Comparison of ENCODE assay signal across 8 cellular contexts in the genomic region with DNA sequence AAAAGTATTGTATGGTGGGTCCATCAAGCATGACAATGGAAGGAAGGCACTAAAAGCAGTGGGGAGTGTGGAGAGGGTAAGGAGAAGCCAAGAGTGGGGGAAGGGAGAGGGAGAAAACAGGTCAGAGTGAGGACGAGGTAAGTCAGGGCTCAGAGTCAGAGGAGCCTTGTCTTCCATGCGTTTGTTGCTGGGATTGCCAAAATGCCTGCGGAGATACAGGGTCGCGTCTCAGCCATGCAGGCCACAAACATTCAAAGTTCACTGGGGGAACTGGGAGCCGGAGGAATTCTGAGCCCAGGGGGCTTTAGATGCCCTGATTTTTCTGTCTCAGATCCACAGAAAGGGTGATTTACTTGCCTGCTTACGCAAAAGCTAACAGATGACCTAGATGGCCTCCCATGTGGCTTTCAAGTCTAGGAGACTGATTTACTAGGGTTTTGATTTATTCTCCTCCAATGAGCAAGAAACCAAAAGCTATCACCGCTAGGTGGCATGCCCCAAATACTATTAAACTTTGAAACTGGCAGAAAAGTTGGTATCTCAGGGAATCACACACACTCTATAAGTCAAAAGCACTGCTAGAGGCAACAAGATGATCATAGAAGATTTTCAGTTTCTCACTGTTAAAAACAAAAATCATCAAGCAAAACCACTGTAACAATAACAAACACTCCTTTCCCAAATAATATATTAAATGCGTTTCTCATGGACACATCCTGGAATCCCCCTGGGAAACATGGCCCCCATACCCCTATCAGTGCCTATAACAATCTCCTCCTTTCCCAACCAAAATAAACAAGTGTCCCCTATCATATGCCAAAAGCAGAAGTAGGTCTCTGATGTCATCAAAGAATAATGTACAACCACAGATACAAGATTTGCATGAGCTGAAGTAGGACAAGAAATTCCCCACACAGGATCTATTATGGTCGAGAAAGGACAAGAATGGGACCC. TPM values are rescaled to one million over a fixed set of nuclear protein-coding genes. Genes with fewer than 3 reads are reported as not detected.
DNase-seq lines count a peak whose midpoint lies in the region; ATAC-seq, FAIRE-seq and TF ChIP-seq lines count a peak whose summit lies in the region.

No MANE protein-coding gene starts in this region.

- TF ChIP-seq POLR2A in H1 (IDR thresholded peaks at IDR 0.05; ENCODE audit: control extremely low read depth in 1 of 2, low read depth in 2 of 2, low read length in 2 of 2) = peak in 1 of 2 experiments; percentile 50; a peak in 2 of 3 replicates

- no peaks in the 10 kb centered on the region for H3K9me3 Mint-ChIP-seq in activated CD4-positive, alpha-beta T cell treated with anti-CD3 and anti-CD28 coated beads, Interleukin-2, amount 10 ng/mL, durations not matched to agents 7 days and 5 days
- no peaks in the 10 kb centered on the region for H3K9me3 Mint-ChIP-seq in mesothelial cell of epicardium

- no peak overlapping the region for H3K56ac ChIP-seq in H1 (replicated peaks; ENCODE audit: insufficient read length, low read depth, low read length)

- H3K27me3 Mint-ChIP-seq in activated CD4-positive, alpha-beta T cell treated with anti-CD3 and anti-CD28 coated beads, Interleukin-2, amount 10 ng/mL, durations not matched to agents 7 days and 5 days = no peaks in the 10 kb centered on the region
- no peaks in the 10 kb centered on the region for H3K27me3 Mint-ChIP-seq in mesothelial cell of epicardium (ENCODE audit: low read depth)

- peak; percentile 68 for ATAC-seq in GM18520 (IDR thresholded peaks at IDR 0.05; ENCODE audit: unreplicated experiment)
- ATAC-seq in HG03045 (IDR thresholded peaks at IDR 0.05; ENCODE audit: unreplicated experiment) = peak; percentile 80
- peak; percentile 76 for ATAC-seq in stimulated activated naive CD8-positive, alpha-beta T cell treated with anti-CD3 and anti-CD28 coated beads, Interleukin-15, Interleukin-2, amounts not matched to agents 100 U/mL and 50 U/mL, for 24 hours

- H4K20me1 ChIP-seq in H1 (replicated peaks in 1 of 2; ENCODE audit: control insufficient read depth in 1 of 2, insufficient read depth in 2 of 2, low read length in 2 of 2) = no peaks in the 10 kb centered on the region

- peaks cover 28% of the 10 kb centered on the region for H3K4me1 Mint-ChIP-seq in activated CD4-positive, alpha-beta T cell treated with anti-CD3 and anti-CD28 coated beads, Interleukin-2, amount 10 ng/mL, durations not matched to agents 7 days and 5 days
- H3K4me1 Mint-ChIP-seq in mesothelial cell of epicardium = peaks cover 41% of the 10 kb centered on the region

- peak overlapping the region; percentile 24; the same call in 1 of the 2 replicates for H2BK15ac ChIP-seq in H1 (ENCODE audit: low read length)

- peak in 1 of 2 experiments; percentile 63; a peak in 1 of 3 replicates for TF ChIP-seq EP300 in H1 (IDR thresholded peaks at IDR 0.05; ENCODE audit: borderline replicate concordance in 1 of 2, low read depth in 2 of 2, low read length in 2 of 2)

- H3K9ac ChIP-seq in H1 (replicated peaks in 1 of 4; ENCODE audit: extremely low read depth in 1 of 4, low read depth in 3 of 4, low read length in 3 of 4) = peak overlapping the region in 2 of 4 experiments; percentile 6 to 41; a peak in 2 of 7 replicates

- CTCF ChIA-PET in activated CD4-positive, alpha-beta T cell treated with anti-CD3 and anti-CD28 coated beads, Interleukin-2, amount 10 ng/mL, durations not matched to agents 7 days and 5 days (lab: Charles Lee) = interaction anchor here (0.6 to 2.9 kb wide), 14 partner anchors 10 to 293 kb away, joined by 3 to 8 read pairs (median 4); no protein-coding TSS in a partner anchor
- CTCF ChIA-PET in H1 (lab: Charles Lee; ENCODE audit: partially characterized antibody) = interaction anchor here (0.6 to 2.9 kb wide), 17 partner anchors 9 to 325 kb away, joined by 3 to 13 read pairs (median 5); no protein-coding TSS in a partner anchor

- H4K5ac ChIP-seq in H1 (ENCODE audit: insufficient read length, low read depth, low read length) = no peak overlapping the region

- no peaks in the 10 kb centered on the region for H3K23me2 ChIP-seq in H1 (ENCODE audit: low read depth, low read length)

- no peak overlapping the region for H3K14ac ChIP-seq in H1 (ENCODE audit: insufficient read length)

- no peak overlapping the region for H3K27ac ChIP-seq in H1 (ENCODE audit: low read depth, low read length)

- H3K18ac ChIP-seq in H1 (ENCODE audit: extremely low read depth, low read length) = peak overlapping the region; percentile 71

- H2BK12ac ChIP-seq in H1 (ENCODE audit: low read depth, low read length) = peak overlapping the region; percentile 72; the same call in 1 of the 2 replicates

- no peak overlapping the region for H3K23ac ChIP-seq in H1 (ENCODE audit: insufficient read length)

- no peak overlapping the region for H2BK20ac ChIP-seq in H1 (ENCODE audit: low read length)

- H3K4me3 ChIP-seq in BE2C (ENCODE audit: low read depth, low read length) (no peak overlapping the region), H1 (ENCODE audit: extremely low read depth in 1 of 4, insufficient read depth in 2 of 4, low read depth in 3 of 4, low read length in 4 of 4) (peak overlapping the region in 1 of 4 experiments; percentile 51; a peak in 4 of 8 replicates)

- H4K8ac ChIP-seq in H1 (ENCODE audit: extremely low read depth, insufficient read depth, low read length) = no peak overlapping the region

- H3K4me2 ChIP-seq in H1 (ENCODE audit: insufficient read depth in 1 of 2, low read depth in 2 of 2, low read length in 2 of 2) = peak overlapping the region; percentile 67 to 75

- H2BK5ac ChIP-seq in H1 (ENCODE audit: low read depth, low read length) = peak overlapping the region; percentile 69; the same call in 1 of the 2 replicates

- DNase-seq in BE2C (peak; percentile 16), NCI-H2227 (lab: John Stamatoyannopoulos, UW; ENCODE audit: unreplicated experiment) (peak; percentile 37), H1 (ENCODE audit: low read depth in 1 of 2, low spot score in 2 of 2) (peak in 1 of 2 experiments; percentile 51), mesothelial cell of epicardium (ENCODE audit: low spot score in 2 of 2, unreplicated experiment in 2 of 2) (no peak)
- peak; percentile 85 for DNase-seq in activated CD4-positive, alpha-beta T cell treated with anti-CD3 and anti-CD28 coated beads, Interleukin-2, amount 10 ng/mL, durations not matched to agents 7 days and 5 days
- peak; percentile 55 for DNase-seq in stimulated activated naive CD8-positive, alpha-beta T cell treated with anti-CD3 and anti-CD28 coated beads, Interleukin-15, Interleukin-2, amounts not matched to agents 100 U/mL and 50 U/mL, for 24 hours

- H2AFZ ChIP-seq in H1 (ENCODE audit: low read length) = peak overlapping the region; percentile 97

- H3K36me3 ChIP-seq in BE2C (no peaks in the 10 kb centered on the region), H1 (ENCODE audit: control insufficient read depth in 2 of 4, insufficient read depth in 4 of 4, low read length in 3 of 4) (no peaks in the 10 kb centered on the region)

- TF ChIP-seq CTCF in BE2C (IDR thresholded peaks at IDR 0.05; ENCODE audit: low read depth, low read length) (peak; percentile 63), H1 (IDR thresholded peaks at IDR 0.05; ENCODE audit: control extremely low read depth in 1 of 3, insufficient read depth in 1 of 3, low read depth in 1 of 3, low read length in 3 of 3) (peak in 2 of 3 experiments; percentile 26 to 69; a peak in 2 of 4 replicates), mesothelial cell of epicardium (IDR thresholded peaks at IDR 0.05; ENCODE audit: unreplicated experiment) (peak; percentile 59)

- H3K27me3 ChIP-seq in BE2C (no peaks in the 10 kb centered on the region), H1 (replicated peaks in 1 of 4; ENCODE audit: control insufficient read depth in 3 of 4, extremely low read depth in 1 of 4, insufficient read depth in 3 of 4, low read length in 3 of 4) (no peaks in the 10 kb centered on the region; a peak in 1 of 7 replicates)

- H3K36me3 Mint-ChIP-seq in activated CD4-positive, alpha-beta T cell treated with anti-CD3 and anti-CD28 coated beads, Interleukin-2, amount 10 ng/mL, durations not matched to agents 7 days and 5 days (ENCODE audit: low read depth) = peaks cover 3% of the 10 kb centered on the region
- no peaks in the 10 kb centered on the region for H3K36me3 Mint-ChIP-seq in mesothelial cell of epicardium

- peak overlapping the region; percentile 75 for H2BK120ac ChIP-seq in H1 (replicated peaks; ENCODE audit: low read depth, low read length)

- peak; percentile 90 for FAIRE-seq in H1 (lab: Jason Lieb, UNC)

- H3K4me1 ChIP-seq in BE2C = no peaks in the 10 kb centered on the region
- peaks cover 0 to 3% (median under 1%) of the 10 kb centered on the region in 4 experiments; a peak in 2 of 7 replicates for H3K4me1 ChIP-seq in H1 (replicated peaks in 1 of 4; ENCODE audit: control insufficient read depth in 3 of 4, insufficient read depth in 4 of 4, low read length in 3 of 4)

- POLR2A ChIA-PET in activated CD4-positive, alpha-beta T cell treated with anti-CD3 and anti-CD28 coated beads, Interleukin-2, amount 10 ng/mL, durations not matched to agents 7 days and 5 days (lab: Charles Lee) = interaction anchor here (0.7 kb wide), 1 partner anchor 335 kb away, joined by 3 read pairs; no protein-coding TSS in a partner anchor
- POLR2A ChIA-PET in H1 (lab: Charles Lee; ENCODE audit: partially characterized antibody) = interaction anchor here (0.6 to 1.4 kb wide), 10 partner anchors 8 to 399 kb away, joined by 3 to 5 read pairs (median 3); partner anchors contain the start of genes MDM1 and RAP1B

- 29% methylated on average over 10 of the region's 10 CpGs; no CpG with 5 or more reads in 1 of the 2 experiments for WGBS in H1 (ENCODE audit: extremely low coverage in 1 of 2, insufficient coverage in 1 of 2, insufficient read length in 1 of 2, insufficient replicate concordance in 2 of 2, low coverage in 1 of 2, low lambda C conversion rate in 2 of 2, missing lambda C conversion rate in 1 of 2), 2 experiments

- H3K9me3 ChIP-seq in BE2C (no peaks in the 10 kb centered on the region), H1 (ENCODE audit: insufficient read depth in 2 of 2, low read depth in 1 of 2, low read length in 1 of 2) (no peaks in the 10 kb centered on the region)

- no peak overlapping the region for H3K4ac ChIP-seq in H1 (replicated peaks; ENCODE audit: insufficient read length, low read depth, low read length)

- H3K79me2 ChIP-seq in H1 (ENCODE audit: control insufficient read depth in 1 of 2, insufficient read depth in 2 of 2, low read length in 2 of 2) = no peaks in the 10 kb centered on the region

- no peak overlapping the region for H3K4me3 Mint-ChIP-seq in activated CD4-positive, alpha-beta T cell treated with anti-CD3 and anti-CD28 coated beads, Interleukin-2, amount 10 ng/mL, durations not matched to agents 7 days and 5 days
- no peak overlapping the region for H3K4me3 Mint-ChIP-seq in mesothelial cell of epicardium

- peak; percentile 68 to 73 for TF ChIP-seq RAD21 in H1 (IDR thresholded peaks at IDR 0.05 in 1 of 2, conservative IDR thresholded peaks at IDR 0.05 in 1 of 2; ENCODE audit: low read depth in 2 of 2, low read length in 2 of 2)

- H3K27ac Mint-ChIP-seq in activated CD4-positive, alpha-beta T cell treated with anti-CD3 and anti-CD28 coated beads, Interleukin-2, amount 10 ng/mL, durations not matched to agents 7 days and 5 days = no peak overlapping the region
- H3K27ac Mint-ChIP-seq in mesothelial cell of epicardium = peak overlapping the region; percentile 79

- H3K79me1 ChIP-seq in H1 (ENCODE audit: low read depth, low read length) = no peaks in the 10 kb centered on the region

- H2AK5ac ChIP-seq in H1 (ENCODE audit: low read depth, low read length) = no peak overlapping the region

- peak overlapping the region; percentile 57 for H4K91ac ChIP-seq in H1 (replicated peaks; ENCODE audit: insufficient read length, low read length)

RNA-seq across cellular contexts. Expression of gene MDM1, which starts 26.6 kb away (rescaled TPM):
- polyA plus RNA-seq in BE2C (2012; ENCODE audit: insufficient read depth, insufficient read length, low read depth) = 2.5 TPM
- total RNA-seq in activated CD4-positive, alpha-beta T cell treated with anti-CD3 and anti-CD28 coated beads, Interleukin-2, amount 10 ng/mL, durations not matched to agents 7 days and 5 days = 10 to 100 TPM; 25.2 to 28.4 TPM
- total RNA-seq in H1 (2021; fragmentation: NEBNext Ultra II Directional; extraction: Animal tissue kit (Norgen Biotek cat#: 25700)) = 9.5 and 10.7 TPM in 2 replicates
- 1.7 and 3.1 TPM in 2 replicates for polyA plus RNA-seq in H1 (2011; rRNA removed)
- polyA plus RNA-seq in H1 (2011; cell fraction: cytosol; rRNA removed) = 5.9 TPM
- 3.6 TPM for polyA plus RNA-seq in H1 (2011; cell fraction: nucleus; rRNA removed)
- polyA plus RNA-seq in H1 (2012, experiment 1 of 2) = 5.3 to 8.4 TPM (median 5.6 TPM) in 4 replicates
- polyA plus RNA-seq in H1 (2012, experiment 2 of 2) = 0.43 TPM
- 7.4 TPM for polyA plus RNA-seq in H1 (2013, experiment 1 of 2)
- polyA plus RNA-seq in H1 (2013, experiment 2 of 2) = 5.7 TPM
- 5.6 and 6.8 TPM in 2 replicates for polyA minus RNA-seq in H1 (2011; rRNA and poly(A)+ RNA removed)
- 7.5 TPM for polyA minus RNA-seq in H1 (2011; cell fraction: cytosol; rRNA and poly(A)+ RNA removed)
- polyA minus RNA-seq in H1 (2011; cell fraction: nucleus; rRNA and poly(A)+ RNA removed) = 13.4 TPM
- 20.9 to 26.4 TPM (median 21.4 TPM) in 3 replicates for total RNA-seq in mesothelial cell of epicardium

Comparison
In these comparisons a context has a peak if more than half of its experiments do, and no peak if none do; other contexts are left out.
1. DNase-seq: peak in BE2C (single experiment), NCI-H2227 (single experiment), activated CD4-positive, alpha-beta T cell treated with anti-CD3 and anti-CD28 coated beads, Interleukin-2, amount 10 ng/mL, durations not matched to agents 7 days and 5 days (single experiment) and stimulated activated naive CD8-positive, alpha-beta T cell treated with anti-CD3 and anti-CD28 coated beads, Interleukin-15, Interleukin-2, amounts not matched to agents 100 U/mL and 50 U/mL, for 24 hours (single experiment); none in mesothelial cell of epicardium (0 of 2).
2. Peak in every context shown above with its lines, with median percentiles within 50 percentile points of each other: CTCF ChIP-seq and ATAC-seq.